In genomic region chr7:3056713-3057388, GRCh38 we compare ENCODE assay signal across 18 cellular contexts. TPM values are rescaled to one million over a fixed set of nuclear protein-coding genes. Genes with fewer than 3 reads are reported as not detected.
DNase-seq lines count a peak whose midpoint lies in the region; ATAC-seq and TF ChIP-seq lines count a peak whose summit lies in the region.
"Had no signal": no experiment of that assay in that cellular context is flagged by ENCODE, and none has a peak within 500 bp of the region (broad histone marks: within the 10 kb centered on the region; RNA-seq: fewer than 3 reads in every experiment).

No MANE protein-coding gene starts in this region.

- ATAC-seq in body of pancreas = no peak

- H2AFZ ChIP-seq in parathyroid adenoma = no peak overlapping the region

- 28 to 29% methylated on average over 24 of the region's 24 CpGs for WGBS in body of pancreas, 2 donors
- 48 to 57% methylated on average over 24 of the region's 24 CpGs for WGBS in tibial nerve, 2 donors

- H3K27me3 ChIP-seq in body of pancreas (peaks cover 0 to 8% of the 10 kb centered on the region in 2 donors), parathyroid adenoma (ENCODE audit: control insufficient read depth, insufficient read depth, low read length) (no peaks in the 10 kb centered on the region), tibial nerve (no peaks in the 10 kb centered on the region)
- H3K27me3 ChIP-seq: adrenal gland, cardiac muscle cell had no signal

- no peak for TF ChIP-seq EP300 in tibial nerve (IDR thresholded peaks at IDR 0.05)

- H3K36me3 ChIP-seq in body of pancreas (replicated peaks in 1 of 2; ENCODE audit: insufficient read depth in 1 of 2, low read depth in 2 of 2) (no peaks in the 10 kb centered on the region), parathyroid adenoma (ENCODE audit: control insufficient read depth, insufficient read depth, low read length) (no peaks in the 10 kb centered on the region), tibial nerve (no peaks in the 10 kb centered on the region)
- H3K36me3 ChIP-seq: adrenal gland, cardiac muscle cell had no signal

- peak overlapping the region; percentile 16 for H3K4me2 ChIP-seq in parathyroid adenoma (ENCODE audit: low read length)

- TF ChIP-seq CTCF in body of pancreas (IDR thresholded peaks at IDR 0.05) (no peak), parathyroid adenoma (IDR thresholded peaks at IDR 0.05) (no peak), tibial nerve (IDR thresholded peaks at IDR 0.05) (no peak)

- H3K4me1 ChIP-seq in body of pancreas (peaks cover 19% of the 10 kb centered on the region), parathyroid adenoma (no peaks in the 10 kb centered on the region), tibial nerve (no peaks in the 10 kb centered on the region)
- H3K4me1 ChIP-seq: adrenal gland had no signal

- TF ChIP-seq POLR2A in body of pancreas (IDR thresholded peaks at IDR 0.05) (no peak), tibial nerve (IDR thresholded peaks at IDR 0.05) (no peak)

- H3K27ac ChIP-seq in body of pancreas = no peak overlapping the region
- no peak overlapping the region for H3K27ac ChIP-seq in parathyroid adenoma
- H3K27ac ChIP-seq in tibial nerve = no peak overlapping the region
- H3K27ac ChIP-seq: adrenal gland, cardiac muscle cell had no signal

- DNase-seq in DMS79 (lab: John Stamatoyannopoulos, UW) (peak; percentile 89), NCI-H187 treated with DMSO at 0.1 percent for 48 hours (lab: John Stamatoyannopoulos, UW) (peak; percentile 90), body of pancreas (peak in 3 of 4 donors; percentile 8 to 18 (median 14)), NCI-H524 treated with DMSO at 0.1 percent for 48 hours (lab: John Stamatoyannopoulos, UW) (no peak), tibial nerve (ENCODE audit: low spot score in 2 of 2) (no peak), HuH-7 (ENCODE audit: low spot score) (no peak)
- DNase-seq in activated CD8-positive, alpha-beta memory T cell treated with anti-CD3 and anti-CD28 coated beads, Interleukin-2, amount 50 U/mL, for 4 hours = no peak
- DNase-seq: activated CD4-positive, alpha-beta T cell treated with anti-CD3 and anti-CD28 coated beads, Interleukin-2, amount 10 ng/mL, durations not matched to agents 24 days and 14 days; adrenal gland; foreskin fibroblast; HCEC 1CT; kidney; NCI-H2107; stimulated activated CD8-positive, alpha-beta memory T cell treated with anti-CD3 and anti-CD28 coated beads, Interleukin-4, amount 100 ng/mL, for 48 hours; substantia nigra; SW 1271 had no signal

- H3K79me2 ChIP-seq in parathyroid adenoma = no peaks in the 10 kb centered on the region

- intact Hi-C loops in body of pancreas (cut with DNase I) = no loop called here

- no peak overlapping the region for H3K9ac ChIP-seq in parathyroid adenoma

- H3K9me3 ChIP-seq in body of pancreas = no peaks in the 10 kb centered on the region
- H3K9me3 ChIP-seq in parathyroid adenoma (ENCODE audit: control insufficient read depth, low read length) = no peaks in the 10 kb centered on the region
- H3K9me3 ChIP-seq in tibial nerve = peaks cover 0 to 20% (median 0%) of the 10 kb centered on the region in 4 donors
- H3K9me3 ChIP-seq: adrenal gland had no signal

- no peak overlapping the region for H3K4me3 ChIP-seq in body of pancreas
- H3K4me3 ChIP-seq in parathyroid adenoma (ENCODE audit: low read depth, low read length) = no peak overlapping the region
- H3K4me3 ChIP-seq in tibial nerve = no peak overlapping the region
- H3K4me3 ChIP-seq: adrenal gland, cardiac muscle cell had no signal

RNA-seq across cellular contexts. Expression of gene CARD11, which starts 13.2 kb away (rescaled TPM):
- total RNA-seq in body of pancreas (1 to 10 TPM; 2.0 to 3.4 TPM), tibial nerve (1 to 10 TPM; 2.0 to 4.8 (median 3.1) TPM)

Comparison
In these comparisons a context has a peak if more than half of its experiments do, and no peak if none do; other contexts are left out.
1. DNase-seq: peak in DMS79 (single experiment), NCI-H187 treated with DMSO at 0.1 percent for 48 hours (single experiment) and body of pancreas (3 of 4); none in NCI-H524 treated with DMSO at 0.1 percent for 48 hours (single experiment), activated CD8-positive, alpha-beta memory T cell treated with anti-CD3 and anti-CD28 coated beads, Interleukin-2, amount 50 U/mL, for 4 hours (single experiment), tibial nerve (0 of 2) and HuH-7 (single experiment).